Comparison of ENCODE assay signal across 9 cellular contexts in genomic region chr5:6576861-6577501, GRCh38. TPM values are rescaled to one million over a fixed set of nuclear protein-coding genes. Genes with fewer than 3 reads are reported as not detected.
DNase-seq lines count a peak whose midpoint lies in the region; ATAC-seq, FAIRE-seq and TF ChIP-seq lines count a peak whose summit lies in the region.
"Had no signal": no experiment of that assay in that cellular context is flagged by ENCODE, and none has a peak within 500 bp of the region (broad histone marks: within the 10 kb centered on the region; RNA-seq: fewer than 3 reads in every experiment).

No MANE protein-coding gene starts in this region.

- no peaks in the 10 kb centered on the region for H3K36me3 ChIP-seq in K562 (ENCODE audit: control insufficient read depth, insufficient read depth, low read length)
- H3K36me3 ChIP-seq in kidney (ENCODE audit: control insufficient read depth in 1 of 2, insufficient read depth in 2 of 2, low read length in 2 of 2) = no peaks in the 10 kb centered on the region

- H2AFZ ChIP-seq in K562 (ENCODE audit: low read depth, low read length) = no peak overlapping the region

- intact Hi-C loops in K562 (cut with micrococcal nuclease) (loop anchor here (2.0 to 10.0 kb wide), 3 partner anchors 272 to 1084 kb away; no protein-coding TSS in a partner anchor), kidney (cut with DNase I) (no loop called here)

- POLR2A ChIA-PET in K562 (lab: Yijun Ruan, JAX) = interaction anchor here (0.6 to 0.7 kb wide), 2 partner anchors 10 to 473 kb away, joined by 3 read pairs; no protein-coding TSS in a partner anchor

- DNase-seq in Ammon's horn (ENCODE audit: low spot score) (peak; percentile 55), NCI-H345 treated with DMSO at 0.1 percent for 48 hours (lab: John Stamatoyannopoulos, UW; ENCODE audit: unreplicated experiment) (peak; percentile 74), K562 (ENCODE audit: extremely low read depth in 1 of 4, low spot score in 3 of 4) (peak; percentile 52 to 60 (median 56)), kidney (no peak), T-helper 9 cell (no peak)

- H3K4me1 ChIP-seq in K562 (replicated peaks in 1 of 2; ENCODE audit: control insufficient read depth in 2 of 2, insufficient read depth in 2 of 2, low read length in 2 of 2) (peaks cover 0 to 4% of the 10 kb centered on the region in 2 experiments; a peak in 1 of 5 replicates), kidney (ENCODE audit: control insufficient read depth in 1 of 2, insufficient read depth in 1 of 2, low read depth in 1 of 2, low read length in 2 of 2) (no peaks in the 10 kb centered on the region)

- TF ChIP-seq POLR2A in K562 (conservative IDR thresholded peaks at IDR 0.05) = no peak

- H3K9me3 ChIP-seq in K562 (replicated peaks; ENCODE audit: control insufficient read depth, insufficient read depth, low read depth, low read length) = no peaks in the 10 kb centered on the region
- H3K9me3 ChIP-seq in kidney (ENCODE audit: control insufficient read depth in 1 of 2, low read length in 2 of 2) = no peaks in the 10 kb centered on the region

- 0 out of 2 replicates have a peak, but pooled peaks cover 4% of the 10 kb centered on the region for H4K20me1 ChIP-seq in K562 (replicated peaks; ENCODE audit: control insufficient read depth, insufficient read depth, low read length)

- H3K79me2 ChIP-seq in K562 (ENCODE audit: control insufficient read depth, insufficient read depth, low read length) = no peaks in the 10 kb centered on the region

- FAIRE-seq in K562 (lab: Jason Lieb, UNC) (peak; percentile 92), kidney (lab: Jason Lieb, UNC) (no peak)
- FAIRE-seq: islet of Langerhans had no signal

- no peak overlapping the region for H3K27ac ChIP-seq in K562 (ENCODE audit: extremely low read depth, low read depth, low read length)
- H3K27ac ChIP-seq in kidney (ENCODE audit: low read depth in 2 of 2, low read length in 2 of 2) = no peak overlapping the region

- H3K27me3 ChIP-seq in K562 (ENCODE audit: control insufficient read depth in 2 of 2, insufficient read depth in 2 of 2, low read length in 2 of 2) = peaks cover 58 to 75% of the 10 kb centered on the region in 2 experiments

- in situ Hi-C loops in K562 (cut with MboI) = no loop called here

- H3K4me2 ChIP-seq in K562 (ENCODE audit: insufficient read depth, low read length) = no peak overlapping the region

- no peak overlapping the region for H3K9ac ChIP-seq in K562 (ENCODE audit: insufficient read depth in 1 of 2, low read depth in 2 of 2, low read length in 2 of 2)
- H3K9ac ChIP-seq in kidney (ENCODE audit: low read length in 2 of 2) = no peak overlapping the region

- no TSS peak for BruUV-seq in K562 (replicated peaks; lab: Mats Ljungman, UMichigan)

- no peaks in the 10 kb centered on the region for H3K9me1 ChIP-seq in K562 (ENCODE audit: control insufficient read depth, insufficient read depth, low read length)

- H3K4me3 ChIP-seq in K562 (no peak overlapping the region), kidney (ENCODE audit: low read length in 2 of 2) (no peak overlapping the region)

- peak; percentile 57 for ATAC-seq in GM21529 (IDR thresholded peaks at IDR 0.05; ENCODE audit: unreplicated experiment)
- ATAC-seq in K562 = peak; percentile 76
- ATAC-seq in HG03159 (IDR thresholded peaks at IDR 0.05; ENCODE audit: unreplicated experiment) = no peak
- no peak for ATAC-seq in GM18519 (IDR thresholded peaks at IDR 0.05; ENCODE audit: low FRiP score, unreplicated experiment)

- peak; percentile 54 to 70 (median 62) for TF ChIP-seq CTCF in K562 (IDR thresholded peaks at IDR 0.05 in 2 of 3, conservative IDR thresholded peaks at IDR 0.05 in 1 of 3; ENCODE audit: insufficient read depth in 2 of 3, low read depth in 1 of 3, low read length in 3 of 3)
- peak; percentile 31 for TF ChIP-seq CTCF in kidney (IDR thresholded peaks at IDR 0.05; ENCODE audit: borderline replicate concordance, extremely low read depth, insufficient read depth)

- CTCF ChIA-PET in K562 (lab: Yijun Ruan, JAX; ENCODE audit: low intra/inter-chr PET ratio) = interaction anchor here (0.7 to 1.1 kb wide), 2 partner anchors 1085 to 1697 kb away, joined by 3 to 6 read pairs; no protein-coding TSS in a partner anchor

- TF ChIP-seq EP300 in K562 (IDR thresholded peaks at IDR 0.05; ENCODE audit: low read length) = no peak

- peak; percentile 44 to 72 for TF ChIP-seq RAD21 in K562 (CRISPR knock-in tag; conservative IDR thresholded peaks at IDR 0.05 in 1 of 2, IDR thresholded peaks at IDR 0.05 in 1 of 2)

- 3% methylated on average over 5 of the region's 5 CpGs for WGBS in K562 (ENCODE audit: insufficient coverage, low coverage, missing lambda C conversion rate)

TF ChIP-seq in K562, 482 proteins besides CTCF, POLR2A, EP300 and RAD21 (continues in another document):
- no peak for TF ChIP-seq POLR2AphosphoS2 (IDR thresholded peaks at IDR 0.05; ENCODE audit: low read length)
- no peak for TF ChIP-seq PTBP1 (IDR thresholded peaks at IDR 0.05; ENCODE audit: low read depth, low read length)
- no peak for TF ChIP-seq CEBPG (CRISPR knock-in tag; IDR thresholded peaks at IDR 0.05)
- no peak for TF ChIP-seq CEBPG (tag; conservative IDR thresholded peaks at IDR 0.05 in 1 of 2, IDR thresholded peaks at IDR 0.05 in 1 of 2)
- no peak for TF ChIP-seq BACH1 (tag; IDR thresholded peaks at IDR 0.05)
- TF ChIP-seq, protein P1, sequence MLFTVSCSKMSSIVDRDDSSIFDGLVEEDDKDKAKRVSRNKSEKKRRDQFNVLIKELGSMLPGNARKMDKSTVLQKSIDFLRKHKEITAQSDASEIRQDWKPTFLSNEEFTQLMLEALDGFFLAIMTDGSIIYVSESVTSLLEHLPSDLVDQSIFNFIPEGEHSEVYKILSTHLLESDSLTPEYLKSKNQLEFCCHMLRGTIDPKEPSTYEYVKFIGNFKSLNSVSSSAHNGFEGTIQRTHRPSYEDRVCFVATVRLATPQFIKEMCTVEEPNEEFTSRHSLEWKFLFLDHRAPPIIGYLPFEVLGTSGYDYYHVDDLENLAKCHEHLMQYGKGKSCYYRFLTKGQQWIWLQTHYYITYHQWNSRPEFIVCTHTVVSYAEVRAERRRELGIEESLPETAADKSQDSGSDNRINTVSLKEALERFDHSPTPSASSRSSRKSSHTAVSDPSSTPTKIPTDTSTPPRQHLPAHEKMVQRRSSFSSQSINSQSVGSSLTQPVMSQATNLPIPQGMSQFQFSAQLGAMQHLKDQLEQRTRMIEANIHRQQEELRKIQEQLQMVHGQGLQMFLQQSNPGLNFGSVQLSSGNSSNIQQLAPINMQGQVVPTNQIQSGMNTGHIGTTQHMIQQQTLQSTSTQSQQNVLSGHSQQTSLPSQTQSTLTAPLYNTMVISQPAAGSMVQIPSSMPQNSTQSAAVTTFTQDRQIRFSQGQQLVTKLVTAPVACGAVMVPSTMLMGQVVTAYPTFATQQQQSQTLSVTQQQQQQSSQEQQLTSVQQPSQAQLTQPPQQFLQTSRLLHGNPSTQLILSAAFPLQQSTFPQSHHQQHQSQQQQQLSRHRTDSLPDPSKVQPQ (CRISPR knock-in tag; IDR thresholded peaks at IDR 0.05; ENCODE audit: borderline replicate concordance) = no peak
- TF ChIP-seq TAF1 (IDR thresholded peaks at IDR 0.05; ENCODE audit: control insufficient read depth, extremely low read depth, insufficient read depth, low read length, severe bottlenecking) = no peak

RNA-seq across cellular contexts. Expression of gene NSUN2, which starts 55.9 kb away (rescaled TPM):
- 302 and 367 TPM in 2 replicates for total RNA-seq in K562 (2011; cell fraction: chromatin; rRNA removed; ENCODE audit: low replicate concordance)
- total RNA-seq in K562 (2011; cell fraction: nucleolus; rRNA removed) = 157 and 179 TPM in 2 replicates
- 204 and 221 TPM in 2 replicates for total RNA-seq in K562 (2011; cell fraction: nucleoplasm; rRNA removed)
- total RNA-seq in K562 (2014; rRNA removed) (138 and 161 TPM in 2 replicates), K562 (2014; rRNA removed; fragmentation: Illumina TruSeq; extraction: Trizol) (127 and 137 TPM in 2 replicates), K562 (2015; rRNA removed; fragmentation: Illumina TruSeq; extraction: Trizol) (122 and 124 TPM in 2 replicates), K562 (2021) (138 and 160 TPM in 2 replicates), kidney (48.9 TPM)
- polyA plus RNA-seq in K562 (2011; rRNA removed) (97.8 and 118 TPM in 2 replicates), K562 (2014; fragmentation: Illumina TruSeq; extraction: Trizol) (158 and 167 TPM in 2 replicates), K562 (2014; fragmentation: Nextera tagmentation; extraction: Ambion mirVana) (10 to 100 TPM in 1 of 2 experiments, 1 to 10 TPM in 1; 9.2 to 13.6 TPM), K562 (2014; rRNA removed) (153 and 156 TPM in 2 replicates), kidney (ENCODE audit: insufficient read depth, low read depth, low replicate concordance) (16.9 TPM)
- 65.2 and 68.8 TPM in 2 replicates for polyA plus RNA-seq in K562 (2011; cell fraction: cytosol; rRNA removed)
- 184 and 242 TPM in 2 replicates for polyA plus RNA-seq in K562 (2011; cell fraction: nucleus; rRNA removed)
- polyA plus RNA-seq in K562 (2012) = 70.0 and 115 TPM in 2 replicates
- 89.1 and 113 TPM in 2 replicates for polyA minus RNA-seq in K562 (2011; rRNA and poly(A)+ RNA removed)
- polyA minus RNA-seq in K562 (2011; cell fraction: cytosol; rRNA and poly(A)+ RNA removed) = 57.1 and 67.4 TPM in 2 replicates
- polyA minus RNA-seq in K562 (2011; cell fraction: nucleus; rRNA and poly(A)+ RNA removed) = 83.1 and 96.6 TPM in 2 replicates

RNA-seq across cellular contexts. Expression of gene SRD5A1, which starts 56.3 kb away (rescaled TPM):
- 18.5 and 18.8 TPM in 2 replicates for total RNA-seq in K562 (2011; cell fraction: chromatin; rRNA removed; ENCODE audit: low replicate concordance)
- total RNA-seq in K562 (2011; cell fraction: nucleolus; rRNA removed) = 8.7 and 11.2 TPM in 2 replicates
- total RNA-seq in K562 (2011; cell fraction: nucleoplasm; rRNA removed) = 13.9 and 23.4 TPM in 2 replicates
- total RNA-seq in K562 (2014; rRNA removed) (14.4 and 21.2 TPM in 2 replicates), K562 (2014; rRNA removed; fragmentation: Illumina TruSeq; extraction: Trizol) (6.7 and 9.7 TPM in 2 replicates), K562 (2015; rRNA removed; fragmentation: Illumina TruSeq; extraction: Trizol) (5.0 TPM in 2 replicates), K562 (2021) (22.1 and 22.2 TPM in 2 replicates), kidney (13.1 TPM)
- polyA plus RNA-seq in K562 (2011; rRNA removed) (20.0 and 22.6 TPM in 2 replicates), K562 (2014; fragmentation: Illumina TruSeq; extraction: Trizol) (7.2 and 8.1 TPM in 2 replicates), K562 (2014; fragmentation: Nextera tagmentation; extraction: Ambion mirVana) (1 to 10 TPM; 1.3 to 1.8 TPM), K562 (2014; rRNA removed) (13.7 and 19.0 TPM in 2 replicates), kidney (ENCODE audit: insufficient read depth, low read depth, low replicate concordance) (6.5 TPM)
- 16.3 and 47.6 TPM in 2 replicates for polyA plus RNA-seq in K562 (2011; cell fraction: cytosol; rRNA removed)
- 15.9 and 23.7 TPM in 2 replicates for polyA plus RNA-seq in K562 (2011; cell fraction: nucleus; rRNA removed)
- polyA plus RNA-seq in K562 (2012) = 7.2 and 11.9 TPM in 2 replicates
- 7.1 and 8.6 TPM in 2 replicates for polyA minus RNA-seq in K562 (2011; rRNA and poly(A)+ RNA removed)
- polyA minus RNA-seq in K562 (2011; cell fraction: cytosol; rRNA and poly(A)+ RNA removed) = 5.7 and 7.3 TPM in 2 replicates
- polyA minus RNA-seq in K562 (2011; cell fraction: nucleus; rRNA and poly(A)+ RNA removed) = 6.8 and 9.6 TPM in 2 replicates

Comparison
In these comparisons a context has a peak if more than half of its experiments do, and no peak if none do; other contexts are left out.
1. DNase-seq: peak in Ammon's horn (single experiment), NCI-H345 treated with DMSO at 0.1 percent for 48 hours (single experiment) and K562 (4 of 4); none in kidney (single experiment) and T-helper 9 cell (single experiment).
2. ATAC-seq: peak in GM21529 (single experiment) and K562 (single experiment); none in HG03159 (single experiment) and GM18519 (single experiment).